ENCODE assay signal across 1 cellular context in genomic region chr1:230050973-230051735, GRCh38.
TF ChIP-seq lines count a peak whose summit lies in the region.

No MANE protein-coding gene starts in this region.

TF ChIP-seq in K562, 482 proteins besides CTCF, POLR2A, EP300 and RAD21 (continued from another document):
- no peak for TF ChIP-seq ZBTB11 (CRISPR knock-in tag; IDR thresholded peaks at IDR 0.05)
- TF ChIP-seq, protein P1, sequence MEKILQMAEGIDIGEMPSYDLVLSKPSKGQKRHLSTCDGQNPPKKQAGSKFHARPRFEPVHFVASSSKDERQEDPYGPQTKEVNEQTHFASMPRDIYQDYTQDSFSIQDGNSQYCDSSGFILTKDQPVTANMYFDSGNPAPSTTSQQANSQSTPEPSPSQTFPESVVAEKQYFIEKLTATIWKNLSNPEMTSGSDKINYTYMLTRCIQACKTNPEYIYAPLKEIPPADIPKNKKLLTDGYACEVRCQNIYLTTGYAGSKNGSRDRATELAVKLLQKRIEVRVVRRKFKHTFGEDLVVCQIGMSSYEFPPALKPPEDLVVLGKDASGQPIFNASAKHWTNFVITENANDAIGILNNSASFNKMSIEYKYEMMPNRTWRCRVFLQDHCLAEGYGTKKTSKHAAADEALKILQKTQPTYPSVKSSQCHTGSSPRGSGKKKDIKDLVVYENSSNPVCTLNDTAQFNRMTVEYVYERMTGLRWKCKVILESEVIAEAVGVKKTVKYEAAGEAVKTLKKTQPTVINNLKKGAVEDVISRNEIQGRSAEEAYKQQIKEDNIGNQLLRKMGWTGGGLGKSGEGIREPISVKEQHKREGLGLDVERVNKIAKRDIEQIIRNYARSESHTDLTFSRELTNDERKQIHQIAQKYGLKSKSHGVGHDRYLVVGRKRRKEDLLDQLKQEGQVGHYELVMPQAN (IDR thresholded peaks at IDR 0.05; ENCODE audit: borderline replicate concordance): no peak
- TF ChIP-seq MAFG (tag; conservative IDR thresholded peaks at IDR 0.05): no peak
- TF ChIP-seq, protein P2, sequence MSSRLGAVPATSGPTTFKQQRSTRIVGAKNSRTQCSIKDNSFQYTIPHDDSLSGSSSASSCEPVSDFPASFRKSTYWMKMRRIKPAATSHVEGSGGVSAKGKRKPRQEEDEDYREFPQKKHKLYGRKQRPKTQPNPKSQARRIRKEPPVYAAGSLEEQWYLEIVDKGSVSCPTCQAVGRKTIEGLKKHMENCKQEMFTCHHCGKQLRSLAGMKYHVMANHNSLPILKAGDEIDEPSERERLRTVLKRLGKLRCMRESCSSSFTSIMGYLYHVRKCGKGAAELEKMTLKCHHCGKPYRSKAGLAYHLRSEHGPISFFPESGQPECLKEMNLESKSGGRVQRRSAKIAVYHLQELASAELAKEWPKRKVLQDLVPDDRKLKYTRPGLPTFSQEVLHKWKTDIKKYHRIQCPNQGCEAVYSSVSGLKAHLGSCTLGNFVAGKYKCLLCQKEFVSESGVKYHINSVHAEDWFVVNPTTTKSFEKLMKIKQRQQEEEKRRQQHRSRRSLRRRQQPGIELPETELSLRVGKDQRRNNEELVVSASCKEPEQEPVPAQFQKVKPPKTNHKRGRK (tag; IDR thresholded peaks at IDR 0.05): no peak
- TF ChIP-seq, protein P3, sequence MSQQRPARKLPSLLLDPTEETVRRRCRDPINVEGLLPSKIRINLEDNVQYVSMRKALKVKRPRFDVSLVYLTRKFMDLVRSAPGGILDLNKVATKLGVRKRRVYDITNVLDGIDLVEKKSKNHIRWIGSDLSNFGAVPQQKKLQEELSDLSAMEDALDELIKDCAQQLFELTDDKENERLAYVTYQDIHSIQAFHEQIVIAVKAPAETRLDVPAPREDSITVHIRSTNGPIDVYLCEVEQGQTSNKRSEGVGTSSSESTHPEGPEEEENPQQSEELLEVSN (IDR thresholded peaks at IDR 0.05; ENCODE audit: borderline replicate concordance in 1 of 2, extremely low read depth in 1 of 2, insufficient read depth in 1 of 2, insufficient read length in 1 of 2, low read depth in 1 of 2, low read length in 1 of 2, poor library complexity in 1 of 2, severe bottlenecking in 1 of 2): no peak
- TF ChIP-seq, protein P4, sequence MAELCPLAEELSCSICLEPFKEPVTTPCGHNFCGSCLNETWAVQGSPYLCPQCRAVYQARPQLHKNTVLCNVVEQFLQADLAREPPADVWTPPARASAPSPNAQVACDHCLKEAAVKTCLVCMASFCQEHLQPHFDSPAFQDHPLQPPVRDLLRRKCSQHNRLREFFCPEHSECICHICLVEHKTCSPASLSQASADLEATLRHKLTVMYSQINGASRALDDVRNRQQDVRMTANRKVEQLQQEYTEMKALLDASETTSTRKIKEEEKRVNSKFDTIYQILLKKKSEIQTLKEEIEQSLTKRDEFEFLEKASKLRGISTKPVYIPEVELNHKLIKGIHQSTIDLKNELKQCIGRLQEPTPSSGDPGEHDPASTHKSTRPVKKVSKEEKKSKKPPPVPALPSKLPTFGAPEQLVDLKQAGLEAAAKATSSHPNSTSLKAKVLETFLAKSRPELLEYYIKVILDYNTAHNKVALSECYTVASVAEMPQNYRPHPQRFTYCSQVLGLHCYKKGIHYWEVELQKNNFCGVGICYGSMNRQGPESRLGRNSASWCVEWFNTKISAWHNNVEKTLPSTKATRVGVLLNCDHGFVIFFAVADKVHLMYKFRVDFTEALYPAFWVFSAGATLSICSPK (IDR thresholded peaks at IDR 0.05; ENCODE audit: borderline replicate concordance): no peak
- TF ChIP-seq NFIX (CRISPR knock-in tag; IDR thresholded peaks at IDR 0.05; ENCODE audit: low read depth): no peak
- no peak for TF ChIP-seq AFF1 (IDR thresholded peaks at IDR 0.05; ENCODE audit: low read depth in 1 of 2, partially characterized antibody in 2 of 2)
- no peak for TF ChIP-seq CREBBP (IDR thresholded peaks at IDR 0.05; ENCODE audit: low read depth, low read length)
- TF ChIP-seq SAFB (IDR thresholded peaks at IDR 0.05; ENCODE audit: borderline replicate concordance, low read depth, low read length): no peak
- TF ChIP-seq EHMT2 (IDR thresholded peaks at IDR 0.05): no peak
- no peak for TF ChIP-seq SRF (CRISPR knock-in tag; IDR thresholded peaks at IDR 0.05)
- TF ChIP-seq STAG1 (CRISPR knock-in tag; IDR thresholded peaks at IDR 0.05; ENCODE audit: borderline replicate concordance): no peak
- TF ChIP-seq, protein P5, sequence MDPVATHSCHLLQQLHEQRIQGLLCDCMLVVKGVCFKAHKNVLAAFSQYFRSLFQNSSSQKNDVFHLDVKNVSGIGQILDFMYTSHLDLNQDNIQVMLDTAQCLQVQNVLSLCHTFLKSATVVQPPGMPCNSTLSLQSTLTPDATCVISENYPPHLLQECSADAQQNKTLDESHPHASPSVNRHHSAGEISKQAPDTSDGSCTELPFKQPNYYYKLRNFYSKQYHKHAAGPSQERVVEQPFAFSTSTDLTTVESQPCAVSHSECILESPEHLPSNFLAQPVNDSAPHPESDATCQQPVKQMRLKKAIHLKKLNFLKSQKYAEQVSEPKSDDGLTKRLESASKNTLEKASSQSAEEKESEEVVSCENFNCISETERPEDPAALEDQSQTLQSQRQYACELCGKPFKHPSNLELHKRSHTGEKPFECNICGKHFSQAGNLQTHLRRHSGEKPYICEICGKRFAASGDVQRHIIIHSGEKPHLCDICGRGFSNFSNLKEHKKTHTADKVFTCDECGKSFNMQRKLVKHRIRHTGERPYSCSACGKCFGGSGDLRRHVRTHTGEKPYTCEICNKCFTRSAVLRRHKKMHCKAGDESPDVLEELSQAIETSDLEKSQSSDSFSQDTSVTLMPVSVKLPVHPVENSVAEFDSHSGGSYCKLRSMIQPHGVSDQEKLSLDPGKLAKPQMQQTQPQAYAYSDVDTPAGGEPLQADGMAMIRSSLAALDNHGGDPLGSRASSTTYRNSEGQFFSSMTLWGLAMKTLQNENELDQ (CRISPR knock-in tag; IDR thresholded peaks at IDR 0.05; ENCODE audit: borderline replicate concordance): no peak
- TF ChIP-seq ZNF740 (CRISPR knock-in tag; IDR thresholded peaks at IDR 0.05): no peak
- no peak for TF ChIP-seq ZNF740 (tag; IDR thresholded peaks at IDR 0.05)
